13 cellular contexts compared by ENCODE assay signal in genomic region chr12:109723311-109723791, GRCh38. TPM values are rescaled to one million over a fixed set of nuclear protein-coding genes. Genes with fewer than 3 reads are reported as not detected.
A peak's percentile ranks its signal among the peaks of the same experiment; 100 is the strongest.
DNase-seq lines count a peak whose midpoint lies in the region; ATAC-seq and TF ChIP-seq lines count a peak whose summit lies in the region.
"Had no signal": no experiment of that assay in that cellular context is flagged by ENCODE, and none has a peak within 500 bp of the region (broad histone marks: within the 10 kb centered on the region; RNA-seq: fewer than 3 reads in every experiment).

No MANE protein-coding gene starts in this region.

- H3K36me3 Mint-ChIP-seq in activated naive CD8-positive, alpha-beta T cell treated with anti-CD3 and anti-CD28 coated beads for 36 hours, result no peaks in the 10 kb centered on the region

- TF ChIP-seq CTCF in C4-2B (conservative IDR thresholded peaks at IDR 0.05) (no peak), SK-N-SH (IDR thresholded peaks at IDR 0.05) (no peak)

- H3K79me2 ChIP-seq in SK-N-SH (ENCODE audit: insufficient read depth), result no peaks in the 10 kb centered on the region

- no peaks in the 10 kb centered on the region for H3K9me2 ChIP-seq in SK-N-SH

- TF ChIP-seq EP300 in SK-N-SH (IDR thresholded peaks at IDR 0.05; ENCODE audit: borderline replicate concordance in 1 of 2, low read depth in 1 of 2, low read length in 1 of 2), result peak in 1 of 2 experiments; percentile 71; a peak in 2 of 4 replicates

- peak; percentile 79 for ATAC-seq in Right ventricle myocardium superior (ENCODE audit: poor library complexity)
- no peak for ATAC-seq in HG02938 (IDR thresholded peaks at IDR 0.05; ENCODE audit: unreplicated experiment)

- CTCF ChIA-PET in SK-N-SH (lab: Yijun Ruan, JAX), result interaction anchor here (0.9 to 4.0 kb wide), 8 partner anchors 13 to 126 kb away, joined by 3 to 19 read pairs (median 5); no protein-coding TSS in a partner anchor

- H3K4me1 Mint-ChIP-seq in activated naive CD8-positive, alpha-beta T cell treated with anti-CD3 and anti-CD28 coated beads for 36 hours, result no peaks in the 10 kb centered on the region

- no peak overlapping the region for H3K4me2 ChIP-seq in SK-N-SH

- H3K27me3 Mint-ChIP-seq in activated naive CD8-positive, alpha-beta T cell treated with anti-CD3 and anti-CD28 coated beads for 36 hours, result peaks cover 12% of the 10 kb centered on the region

- intact Hi-C loops in Right ventricle myocardium superior (cut with DNase I), result no loop called here

- no peaks in the 10 kb centered on the region for H3K36me3 ChIP-seq in SK-N-SH (replicated peaks in 1 of 2; ENCODE audit: control insufficient read depth in 1 of 2, insufficient read depth in 2 of 2, low read length in 1 of 2)

- H3K27ac Mint-ChIP-seq in activated naive CD8-positive, alpha-beta T cell treated with anti-CD3 and anti-CD28 coated beads for 36 hours, result no peak overlapping the region
- H3K27ac Mint-ChIP-seq: nephron progenitor cell had no signal

- no peak overlapping the region for H3K4me3 ChIP-seq in SK-N-SH (ENCODE audit: low read depth in 2 of 2, low read length in 1 of 2)

- H3K9ac ChIP-seq in SK-N-SH, result no peak overlapping the region

- DNase-seq in SK-N-SH, result peak; percentile 75
- DNase-seq in Right ventricle myocardium superior, result peak; percentile 89
- DNase-seq in occipital lobe (lab: John Stamatoyannopoulos, UW), result peak; percentile 83
- DNase-seq in 8988T, result no peak
- DNase-seq in H4 (ENCODE audit: low spot score), result no peak
- DNase-seq in activated naive CD8-positive, alpha-beta T cell treated with anti-CD3 and anti-CD28 coated beads for 36 hours, result no peak
- DNase-seq: ACHN, activated gamma-delta T cell, DMS153, NCI-H510A treated with DMSO at 0.1 percent for 48 hours, nephron progenitor cell had no signal

- no peaks in the 10 kb centered on the region for H3F3A ChIP-seq in SK-N-SH (replicated peaks; ENCODE audit: insufficient read depth)

- H3K9me3 Mint-ChIP-seq in activated naive CD8-positive, alpha-beta T cell treated with anti-CD3 and anti-CD28 coated beads for 36 hours, result no peaks in the 10 kb centered on the region
- H3K9me3 Mint-ChIP-seq: nephron progenitor cell had no signal

- 0 out of 2 replicates have a peak, but pooled peaks have one; percentile 17 for TF ChIP-seq RAD21 in SK-N-SH (IDR thresholded peaks at IDR 0.05; ENCODE audit: low read length)

- H2AFZ ChIP-seq in SK-N-SH (ENCODE audit: low read depth), result no peak overlapping the region

- H3K4me1 ChIP-seq in SK-N-SH (ENCODE audit: control insufficient read depth in 1 of 2, insufficient read depth in 2 of 2, low read depth in 1 of 2, low read length in 1 of 2), result peaks cover 0 to 98% of the 10 kb centered on the region in 2 experiments; a peak in 2 of 4 replicates

- H3K4me3 Mint-ChIP-seq in activated naive CD8-positive, alpha-beta T cell treated with anti-CD3 and anti-CD28 coated beads for 36 hours, result no peak overlapping the region
- H3K4me3 Mint-ChIP-seq: nephron progenitor cell had no signal

- WGBS in SK-N-SH (ENCODE audit: low lambda C conversion rate), result 48% methylated on average over 10 of the region's 11 CpGs

- peak overlapping the region; percentile 46 for H3K27ac ChIP-seq in C4-2B
- H3K27ac ChIP-seq in SK-N-SH (ENCODE audit: low read depth in 2 of 2, low read length in 1 of 2), result peak overlapping the region in 1 of 2 experiments; percentile 92; a peak in 2 of 4 replicates

- POLR2A ChIA-PET in SK-N-SH (lab: Yijun Ruan, JAX), result interaction anchor here (0.7 to 3.0 kb wide), 9 partner anchors 8 to 125 kb away, joined by 3 to 13 read pairs (median 3); no protein-coding TSS in a partner anchor

- H3K9me3 ChIP-seq in SK-N-SH, result no peaks in the 10 kb centered on the region

- H3K27me3 ChIP-seq in SK-N-SH (ENCODE audit: insufficient read depth), result no peaks in the 10 kb centered on the region; the same call in 1 of the 2 replicates

- H4K20me1 ChIP-seq in SK-N-SH (ENCODE audit: insufficient read depth), result no peaks in the 10 kb centered on the region

TF ChIP-seq in SK-N-SH, 30 proteins besides CTCF, POLR2A, EP300 and RAD21:
- TF ChIP-seq MXI1 (IDR thresholded peaks at IDR 0.05; ENCODE audit: low read depth, low read length), result peak; percentile 14; the same call in 1 of the 2 replicates
- TF ChIP-seq RFX5 (IDR thresholded peaks at IDR 0.05; ENCODE audit: low read length), result no peak
- peak; percentile 63 for TF ChIP-seq RCOR1 (IDR thresholded peaks at IDR 0.05; ENCODE audit: low read length)
- TF ChIP-seq FOXJ3 (CRISPR knock-in tag; IDR thresholded peaks at IDR 0.05), result 0 out of 2 replicates have a peak, but pooled peaks have one; percentile 44

RNA-seq across cellular contexts. Expression of gene FAM222A, which starts 9.7 kb away (rescaled TPM):
- 1.6 and 4.2 TPM in 2 replicates for polyA plus RNA-seq in SK-N-SH (2012; rRNA removed)
- 1.7 and 4.1 TPM in 2 replicates for polyA plus RNA-seq in SK-N-SH (2012; cell fraction: cytosol; rRNA removed)
- polyA plus RNA-seq in SK-N-SH (2012; cell fraction: nucleus; rRNA removed), result 1.6 and 3.1 TPM in 2 replicates
- 25.0 TPM for total RNA-seq in Right ventricle myocardium superior
- 2.5 TPM for total RNA-seq in occipital lobe
- 0.68 and 1.2 TPM in 2 replicates for total RNA-seq in H4 (2014; rRNA removed; shearing (Covaris generic))
- 1 to 10 TPM; 1.1 to 1.8 TPM for total RNA-seq in activated naive CD8-positive, alpha-beta T cell treated with anti-CD3 and anti-CD28 coated beads for 36 hours

Comparison
In these comparisons a context has a peak if more than half of its experiments do, and no peak if none do; other contexts are left out.
1. DNase-seq: peak in SK-N-SH (single experiment), Right ventricle myocardium superior (single experiment) and occipital lobe (single experiment); none in 8988T (single experiment), H4 (single experiment) and activated naive CD8-positive, alpha-beta T cell treated with anti-CD3 and anti-CD28 coated beads for 36 hours (single experiment).